23 cellular contexts compared by ENCODE assay signal in genomic region chr11:44244649-44245308, GRCh38.
DNase-seq lines count a peak whose midpoint lies in the region; ATAC-seq and TF ChIP-seq lines count a peak whose summit lies in the region.
"Had no signal": no experiment of that assay in that cellular context is flagged by ENCODE, and none has a peak within 500 bp of the region (broad histone marks: within the 10 kb centered on the region; RNA-seq: fewer than 3 reads in every experiment).

No MANE protein-coding gene starts in this region.

- H3K36me3 ChIP-seq in A673 (ENCODE audit: insufficient read depth, low read length, poor library complexity, severe bottlenecking), result peaks cover 19% of the 10 kb centered on the region

- no peaks in the 10 kb centered on the region for H3K9me3 Mint-ChIP-seq in mesothelial cell of epicardium
- peaks cover 0 to 6% of the 10 kb centered on the region in 2 donors for H3K9me3 Mint-ChIP-seq in stimulated activated naive CD8-positive, alpha-beta T cell treated with anti-CD3 and anti-CD28 coated beads, Interleukin-15, amount 100 ng/mL, for 72 hours
- H3K9me3 Mint-ChIP-seq: activated CD4-positive, alpha-beta T cell treated with anti-CD3 and anti-CD28 coated beads, Interleukin-2, amount 10 ng/mL, durations not matched to agents 24 days and 14 days; natural killer cell; stimulated activated memory B cell treated with anti-CD40 and anti-IgM and Interleukin-4, amounts not matched to agents 10 μg/mL and 1 μg/mL and 100 μg/mL, for 72 hours had no signal

- H3K36me3 Mint-ChIP-seq in mesothelial cell of epicardium, result peaks cover 26% of the 10 kb centered on the region

- CTCF ChIA-PET in A673 (lab: Charles Lee), result no interaction called here

- ATAC-seq in HG03469 (IDR thresholded peaks at IDR 0.05; ENCODE audit: unreplicated experiment), result no peak
- no peak for ATAC-seq in stimulated activated naive CD8-positive, alpha-beta T cell treated with anti-CD3 and anti-CD28 coated beads, Interleukin-15, amount 100 ng/mL, for 72 hours
- ATAC-seq: natural killer cell; Panc1; stimulated activated memory B cell treated with anti-CD40 and anti-IgM and Interleukin-4, amounts not matched to agents 10 μg/mL and 1 μg/mL and 100 μg/mL, for 72 hours had no signal

- DNase-seq in A673 (ENCODE audit: low spot score), result no peak
- peak; percentile 46 for DNase-seq in LHCN-M2 (ENCODE audit: low read depth)
- peak; percentile 41 for DNase-seq in dermis blood vessel endothelial cell
- no peak for DNase-seq in mesothelial cell of epicardium (ENCODE audit: low spot score in 2 of 2, unreplicated experiment in 2 of 2)
- DNase-seq in NCI-H2171 treated with DMSO at 0.1 percent for 48 hours (lab: John Stamatoyannopoulos, UW), result no peak
- DNase-seq in LoVo (ENCODE audit: low spot score), result no peak
- DNase-seq in stimulated activated naive CD8-positive, alpha-beta T cell treated with anti-CD3 and anti-CD28 coated beads, Interleukin-15, amount 100 ng/mL, for 72 hours, result no peak
- DNase-seq: activated CD4-positive, alpha-beta T cell treated with anti-CD3 and anti-CD28 coated beads, Interleukin-2, amount 10 ng/mL, durations not matched to agents 24 days and 14 days; activated naive CD4-positive, alpha-beta T cell; C1 segment of cervical spinal cord; GF-D8; glutamatergic neuron; mammary epithelial cell; natural killer cell; NCI-H1436; stimulated activated CD4-positive, alpha-beta T cell treated with anti-CD3 and anti-CD28 coated beads, Interleukin-15, amount 100 ng/mL, for 24 hours had no signal

- no peak overlapping the region for H3K4me3 ChIP-seq in A673 (ENCODE audit: low read depth, low read length, poor library complexity, severe bottlenecking)
- H3K4me3 ChIP-seq: ascending aorta, SK-N-MC, tibial nerve had no signal

- H3K4me3 Mint-ChIP-seq in mesothelial cell of epicardium, result no peak overlapping the region
- H3K4me3 Mint-ChIP-seq in stimulated activated naive CD8-positive, alpha-beta T cell treated with anti-CD3 and anti-CD28 coated beads, Interleukin-15, amount 100 ng/mL, for 72 hours, result no peak overlapping the region
- H3K4me3 Mint-ChIP-seq: activated CD4-positive, alpha-beta T cell treated with anti-CD3 and anti-CD28 coated beads, Interleukin-2, amount 10 ng/mL, durations not matched to agents 24 days and 14 days; natural killer cell; stimulated activated memory B cell treated with anti-CD40 and anti-IgM and Interleukin-4, amounts not matched to agents 10 μg/mL and 1 μg/mL and 100 μg/mL, for 72 hours had no signal

- intact Hi-C loops in A673 (cut with micrococcal nuclease; ENCODE audit: unreplicated experiment), result no loop called here

- peak overlapping the region; percentile 18 for H3K27ac ChIP-seq in A673 (ENCODE audit: low read depth, low read length, poor library complexity, severe bottlenecking)
- H3K27ac ChIP-seq: ascending aorta, epithelial cell of prostate, SK-N-MC had no signal

- POLR2A ChIA-PET in A673 (lab: Charles Lee; ENCODE audit: low non-redundant PET), result no interaction called here

- H3K27me3 Mint-ChIP-seq in mesothelial cell of epicardium (ENCODE audit: low read depth), result no peaks in the 10 kb centered on the region
- no peaks in the 10 kb centered on the region for H3K27me3 Mint-ChIP-seq in stimulated activated naive CD8-positive, alpha-beta T cell treated with anti-CD3 and anti-CD28 coated beads, Interleukin-15, amount 100 ng/mL, for 72 hours
- H3K27me3 Mint-ChIP-seq: activated CD4-positive, alpha-beta T cell treated with anti-CD3 and anti-CD28 coated beads, Interleukin-2, amount 10 ng/mL, durations not matched to agents 24 days and 14 days; stimulated activated memory B cell treated with anti-CD40 and anti-IgM and Interleukin-4, amounts not matched to agents 10 μg/mL and 1 μg/mL and 100 μg/mL, for 72 hours had no signal

- H3K27ac Mint-ChIP-seq in mesothelial cell of epicardium, result peak overlapping the region; percentile 93
- H3K27ac Mint-ChIP-seq in stimulated activated naive CD8-positive, alpha-beta T cell treated with anti-CD3 and anti-CD28 coated beads, Interleukin-15, amount 100 ng/mL, for 72 hours, result no peak overlapping the region
- H3K27ac Mint-ChIP-seq: activated CD4-positive, alpha-beta T cell treated with anti-CD3 and anti-CD28 coated beads, Interleukin-2, amount 10 ng/mL, durations not matched to agents 24 days and 14 days; natural killer cell; stimulated activated memory B cell treated with anti-CD40 and anti-IgM and Interleukin-4, amounts not matched to agents 10 μg/mL and 1 μg/mL and 100 μg/mL, for 72 hours had no signal

- no peaks in the 10 kb centered on the region for H3K27me3 ChIP-seq in A673 (replicated peaks; ENCODE audit: insufficient read depth, low read depth, low read length, poor library complexity)
- H3K27me3 ChIP-seq: ascending aorta, tibial nerve had no signal

- TF ChIP-seq CTCF in A673 (conservative IDR thresholded peaks at IDR 0.05; ENCODE audit: low read depth, low read length), result no peak
- no peak for TF ChIP-seq CTCF in mesothelial cell of epicardium (IDR thresholded peaks at IDR 0.05; ENCODE audit: unreplicated experiment)

- BruUV-seq in A673 (replicated peaks; lab: Mats Ljungman, UMichigan), result no TSS peak

- H3K4me1 ChIP-seq in A673 (ENCODE audit: insufficient read depth, low read length, poor library complexity, severe bottlenecking), result peaks cover 32% of the 10 kb centered on the region

- H3K9me3 ChIP-seq in A673 (ENCODE audit: low read depth, low read length, poor library complexity, severe bottlenecking), result no peaks in the 10 kb centered on the region
- H3K9me3 ChIP-seq: ascending aorta, tibial nerve had no signal

- H3K4me1 Mint-ChIP-seq in mesothelial cell of epicardium, result peaks cover 55% of the 10 kb centered on the region
- H3K4me1 Mint-ChIP-seq in stimulated activated naive CD8-positive, alpha-beta T cell treated with anti-CD3 and anti-CD28 coated beads, Interleukin-15, amount 100 ng/mL, for 72 hours, result no peaks in the 10 kb centered on the region
- H3K4me1 Mint-ChIP-seq: activated CD4-positive, alpha-beta T cell treated with anti-CD3 and anti-CD28 coated beads, Interleukin-2, amount 10 ng/mL, durations not matched to agents 24 days and 14 days; stimulated activated memory B cell treated with anti-CD40 and anti-IgM and Interleukin-4, amounts not matched to agents 10 μg/mL and 1 μg/mL and 100 μg/mL, for 72 hours had no signal

Comparison
In these comparisons a context has a peak if more than half of its experiments do, and no peak if none do; other contexts are left out.
1. DNase-seq: peak in LHCN-M2 (single experiment) and dermis blood vessel endothelial cell (single experiment); none in A673 (single experiment), mesothelial cell of epicardium (0 of 2), NCI-H2171 treated with DMSO at 0.1 percent for 48 hours (single experiment), LoVo (single experiment) and stimulated activated naive CD8-positive, alpha-beta T cell treated with anti-CD3 and anti-CD28 coated beads, Interleukin-15, amount 100 ng/mL, for 72 hours (0 of 2).